In the genomic region with DNA sequence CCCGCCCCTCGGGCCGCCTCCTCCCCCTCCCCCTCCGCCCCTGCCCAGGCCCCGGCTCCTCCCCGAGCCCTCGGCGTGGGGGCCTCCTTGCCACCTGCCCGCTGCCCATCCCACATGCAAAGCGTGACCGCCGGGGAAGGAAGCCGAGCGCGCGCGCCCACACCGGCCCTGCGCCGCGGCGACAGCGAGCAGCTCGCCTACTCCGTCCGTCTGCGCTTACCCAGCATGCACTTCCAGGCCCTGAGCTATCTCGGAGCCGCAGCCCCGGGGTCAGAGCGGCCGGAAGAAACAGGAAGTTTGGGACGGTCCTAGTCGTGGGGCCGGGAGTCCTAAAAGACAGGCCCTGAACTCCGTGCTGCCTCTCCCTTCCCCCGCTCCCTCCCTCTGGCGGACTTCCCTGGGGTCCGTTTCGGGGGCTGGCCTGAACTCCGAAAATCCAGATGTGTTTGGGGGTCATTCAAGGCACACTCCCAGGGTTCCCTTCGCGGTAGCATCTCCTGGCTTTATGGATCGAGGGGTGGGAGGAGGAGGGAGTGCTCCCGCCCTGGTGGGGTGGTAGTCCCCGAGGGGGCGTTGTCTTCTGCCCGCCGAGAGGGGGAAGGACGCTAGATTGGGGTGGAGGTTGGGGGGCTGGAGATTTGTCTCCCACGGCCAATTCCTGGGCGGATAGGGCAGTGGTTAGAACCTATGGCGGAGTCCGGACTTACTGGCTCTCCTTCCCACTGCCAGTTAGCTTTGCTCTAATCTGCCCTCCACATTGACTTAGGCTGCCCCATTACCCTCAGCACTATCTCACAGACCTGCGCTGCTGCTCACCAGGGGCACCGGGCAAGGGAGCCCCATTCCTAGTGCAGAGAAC, we compare ENCODE assay signal across 8 cellular contexts. TPM values are rescaled to one million over a fixed set of nuclear protein-coding genes. Genes with fewer than 3 reads are reported as not detected.
DNase-seq lines count a peak whose midpoint lies in the region; ATAC-seq and TF ChIP-seq lines count a peak whose summit lies in the region.

No MANE protein-coding gene starts in this region.

- H3K4me1 ChIP-seq in SJCRH30: peaks cover 4% of the 10 kb centered on the region; the same call in 1 of the 2 replicates

- H3K27me3 Mint-ChIP-seq in brain: peaks cover 35% of the 10 kb centered on the region

- no peaks in the 10 kb centered on the region for H3K36me3 ChIP-seq in SJCRH30

- H3K9me3 ChIP-seq in SJCRH30 (replicated peaks): no peaks in the 10 kb centered on the region

- ATAC-seq in GM21367 (IDR thresholded peaks at IDR 0.05; ENCODE audit: unreplicated experiment) (peak; percentile 70), HG02970 (IDR thresholded peaks at IDR 0.05; ENCODE audit: low FRiP score, unreplicated experiment) (no peak)

- H3K27me3 ChIP-seq in HL-60 (ENCODE audit: insufficient read depth, poor library complexity, severe bottlenecking) (no peaks in the 10 kb centered on the region), SJCRH30 (no peaks in the 10 kb centered on the region)

- H3K27ac ChIP-seq in HL-60 (replicated peaks): peak overlapping the region; percentile 79
- H3K27ac ChIP-seq in SJCRH30: peak overlapping the region; percentile 75

- H3K27ac Mint-ChIP-seq in brain: peak overlapping the region in 1 of 5 experiments; percentile 69

- DNase-seq in ELR (ENCODE audit: low read depth) (peak; percentile 67), HL-60 (ENCODE audit: low read depth in 1 of 2, low spot score in 1 of 2) (peak; percentile 61 to 84), SJCRH30 (peak; percentile 83 to 86), islet precursor cell (peak; percentile 84)
- peak; percentile 49 for DNase-seq in stimulated activated CD4-positive, alpha-beta T cell treated with anti-CD3 and anti-CD28 coated beads, Interleukin-4, amount 100 ng/mL, for 1 hour

- peak overlapping the region; percentile 30 to 63 (median 52) for H3K4me3 Mint-ChIP-seq in brain

- TF ChIP-seq CTCF in HL-60 (IDR thresholded peaks at IDR 0.05; ENCODE audit: insufficient read depth, low read length) (no peak), brain (conservative IDR thresholded peaks at IDR 0.05) (no peak)

- H3K4me3 ChIP-seq in HL-60 (replicated peaks; ENCODE audit: insufficient read depth, low read length) (peak overlapping the region; percentile 21), SJCRH30 (peak overlapping the region; percentile 69)

- H3K9me3 Mint-ChIP-seq in brain: peaks cover 0 to 18% (median 0%) of the 10 kb centered on the region in 5 experiments

- H3K36me3 Mint-ChIP-seq in brain: no peaks in the 10 kb centered on the region

- H3K4me1 Mint-ChIP-seq in brain: peaks cover 33% of the 10 kb centered on the region

RNA-seq across cellular contexts. Expression of gene BCORL1, which starts 25.0 kb away (rescaled TPM):
- 5.1 and 5.6 TPM in 2 replicates for total RNA-seq in SJCRH30 (2014; rRNA removed; shearing (Covaris generic))
- polyA plus RNA-seq in brain (ENCODE audit: insufficient read depth, low read depth, low replicate concordance): 16.9 TPM

RNA-seq across cellular contexts. Expression of gene UTP14A, which starts 51.5 kb away (rescaled TPM):
- 43.6 and 43.9 TPM in 2 replicates for total RNA-seq in SJCRH30 (2014; rRNA removed; shearing (Covaris generic))
- 13.6 TPM for polyA plus RNA-seq in brain (ENCODE audit: insufficient read depth, low read depth, low replicate concordance)
